1 cellular context compared by ENCODE assay signal in genomic region chr22:37189011-37189466, GRCh38.
TF ChIP-seq lines count a peak whose summit lies in the region.

No MANE protein-coding gene starts in this region.

TF ChIP-seq in IMR-90, 13 proteins besides CTCF, POLR2A, EP300 and RAD21:
- TF ChIP-seq NFE2L2 (IDR thresholded peaks at IDR 0.05; ENCODE audit: low read depth, low read length) (no peak), MAFK (IDR thresholded peaks at IDR 0.05; ENCODE audit: low read depth, low read length) (no peak), ELK1 (IDR thresholded peaks at IDR 0.05; ENCODE audit: borderline replicate concordance, low read depth, low read length) (no peak), CEBPB (IDR thresholded peaks at IDR 0.05; ENCODE audit: low read depth, low read length) (no peak), SMC3 (IDR thresholded peaks at IDR 0.05; ENCODE audit: low read depth, low read length) (no peak), RFX5 (IDR thresholded peaks at IDR 0.05; ENCODE audit: low read depth, low read length) (no peak)
- TF ChIP-seq, protein P1, sequence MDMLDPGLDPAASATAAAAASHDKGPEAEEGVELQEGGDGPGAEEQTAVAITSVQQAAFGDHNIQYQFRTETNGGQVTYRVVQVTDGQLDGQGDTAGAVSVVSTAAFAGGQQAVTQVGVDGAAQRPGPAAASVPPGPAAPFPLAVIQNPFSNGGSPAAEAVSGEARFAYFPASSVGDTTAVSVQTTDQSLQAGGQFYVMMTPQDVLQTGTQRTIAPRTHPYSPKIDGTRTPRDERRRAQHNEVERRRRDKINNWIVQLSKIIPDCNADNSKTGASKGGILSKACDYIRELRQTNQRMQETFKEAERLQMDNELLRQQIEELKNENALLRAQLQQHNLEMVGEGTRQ (IDR thresholded peaks at IDR 0.05; ENCODE audit: low read depth, low read length) = no peak
